Comparison of ENCODE assay signal across 27 cellular contexts in genomic region chr7:30272126-30272525, GRCh38.
"Had no signal": no experiment of that assay in that cellular context is flagged by ENCODE, and none has a peak within 500 bp of the region (broad histone marks: within the 10 kb centered on the region; RNA-seq: fewer than 3 reads in every experiment).

No MANE protein-coding gene starts in this region.

- H3K36me3 ChIP-seq: colonic mucosa, esophagus squamous epithelium, gastrocnemius medialis, heart right ventricle, lower lobe of right lung had no signal

- H3K27ac ChIP-seq: colonic mucosa, epithelial cell of prostate, esophagus squamous epithelium, gastrocnemius medialis, heart right ventricle, lower lobe of right lung had no signal

- DNase-seq: colonic mucosa; cortex of kidney; effector CD8-positive, alpha-beta T cell; effector memory CD8-positive, alpha-beta T cell; endodermal cell; erythroblast; esophagus squamous epithelium; foreskin fibroblast; foreskin melanocyte; gastrocnemius medialis; glutamatergic neuron; head of caudate nucleus; heart right ventricle; hippocampal formation; left cardiac atrium; left ventricle myocardium superior; lower lobe of right lung; mesenchymal stem cell; midbrain; naive B cell had no signal

- H3K27me3 Mint-ChIP-seq: dendritic cell treated with granulocyte-macrophage colony-stimulating factor and Interleukin-4, amounts not matched to agents 40 ng/mL and 50 ng/mL, for 4 days; effector memory CD8-positive, alpha-beta T cell; naive B cell had no signal

- ATAC-seq: effector memory CD8-positive, alpha-beta T cell; esophagus mucosa; gastrocnemius medialis; heart right ventricle; left cardiac atrium; left lobe of liver; left ventricle myocardium superior; lower lobe of right lung had no signal

- H3K36me3 Mint-ChIP-seq: naive B cell had no signal

- H3K9me3 ChIP-seq: colonic mucosa, esophagus squamous epithelium, gastrocnemius medialis, heart right ventricle, lower lobe of right lung had no signal

- H3K4me3 Mint-ChIP-seq: dendritic cell treated with granulocyte-macrophage colony-stimulating factor and Interleukin-4, amounts not matched to agents 40 ng/mL and 50 ng/mL, for 4 days; effector memory CD8-positive, alpha-beta T cell; endodermal cell had no signal

- H3K27me3 ChIP-seq: colonic mucosa, esophagus squamous epithelium, gastrocnemius medialis, heart right ventricle had no signal

- H3K4me1 ChIP-seq: colonic mucosa, gastrocnemius medialis, lower lobe of right lung had no signal

- H3K27ac Mint-ChIP-seq: effector memory CD8-positive, alpha-beta T cell; endodermal cell; naive B cell had no signal

- H3K9me3 Mint-ChIP-seq: dendritic cell treated with granulocyte-macrophage colony-stimulating factor and Interleukin-4, amounts not matched to agents 40 ng/mL and 50 ng/mL, for 4 days; effector memory CD8-positive, alpha-beta T cell; endodermal cell; naive B cell had no signal

- H3K4me3 ChIP-seq: colonic mucosa, esophagus squamous epithelium, gastrocnemius medialis, heart right ventricle, lower lobe of right lung had no signal

- FAIRE-seq: endometrium, islet of Langerhans, keratinocyte had no signal
